ENCODE assay signal across 18 cellular contexts in the genomic region with DNA sequence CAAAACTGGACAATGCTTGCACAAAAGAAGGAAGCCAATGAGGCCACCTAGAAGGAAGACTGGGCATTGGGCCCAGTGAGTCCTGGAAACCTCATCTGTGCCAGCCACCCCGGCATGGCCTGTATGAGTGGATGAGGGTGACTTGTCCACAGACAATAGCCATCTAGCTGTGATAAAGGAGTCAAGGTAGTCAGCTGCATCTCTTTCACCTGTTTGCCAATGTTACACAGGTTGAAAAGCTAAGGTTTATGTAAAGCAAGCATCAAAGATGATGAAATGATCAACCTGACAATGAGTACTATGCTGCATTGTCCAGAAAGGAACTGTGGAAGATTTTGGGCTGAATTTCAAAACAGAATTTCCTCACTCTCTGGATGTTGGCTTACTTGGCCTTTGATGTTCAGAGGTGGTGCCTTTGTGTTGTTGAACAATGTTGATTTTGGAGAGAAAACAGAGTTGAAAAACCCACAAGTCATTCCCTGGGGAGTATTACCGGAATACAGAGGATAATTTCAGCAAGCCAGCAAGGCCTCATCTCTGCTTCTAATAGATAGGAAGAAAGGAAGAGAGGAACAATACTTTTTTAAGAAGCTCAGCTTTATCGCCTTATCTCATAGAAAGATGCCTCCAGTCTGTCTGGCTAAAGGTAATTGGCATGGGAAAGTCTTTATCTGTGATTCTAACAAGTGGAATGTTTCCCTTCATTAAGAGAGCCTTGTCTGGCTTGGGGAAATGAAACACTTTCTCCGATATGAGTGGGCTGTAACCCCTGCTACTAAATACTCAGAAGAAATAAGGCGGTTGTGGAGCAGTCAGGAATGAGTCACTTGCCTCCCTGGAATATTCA. TPM values are rescaled to one million over a fixed set of nuclear protein-coding genes. Genes with fewer than 3 reads are reported as not detected.
DNase-seq lines count a peak whose midpoint lies in the region; ATAC-seq and TF ChIP-seq lines count a peak whose summit lies in the region.
"Had no signal": no experiment of that assay in that cellular context is flagged by ENCODE, and none has a peak within 500 bp of the region (broad histone marks: within the 10 kb centered on the region; RNA-seq: fewer than 3 reads in every experiment).

No MANE protein-coding gene starts in this region.

- H3K79me2 ChIP-seq in GM23338 (replicated peaks; ENCODE audit: insufficient read depth), result no peaks in the 10 kb centered on the region

- H3K9me3 Mint-ChIP-seq in GM23338 (no peaks in the 10 kb centered on the region), WTC11 (peaks cover 11% of the 10 kb centered on the region)
- H3K9me3 Mint-ChIP-seq: activated CD4-positive, alpha-beta T cell treated with anti-CD3 and anti-CD28 coated beads, Interleukin-2, amount 10 ng/mL, durations not matched to agents 7 days and 5 days had no signal

- DNase-seq in GM23338 (ENCODE audit: low spot score), result no peak
- no peak for DNase-seq in WTC11 (ENCODE audit: low spot score)
- peak in 2 of 3 donors; percentile 16 to 40 for DNase-seq in right cardiac atrium
- peak; percentile 36 for DNase-seq in pulmonary artery endothelial cell (ENCODE audit: low read depth, low spot score)
- DNase-seq in GM10248 (ENCODE audit: extremely low spot score), result no peak
- no peak for DNase-seq in activated CD4-positive, CD25-positive, alpha-beta regulatory T cell treated with anti-CD3 and anti-CD28 coated beads, Interleukin-2, amount 50 U/mL, for 72 hours
- DNase-seq: activated CD4-positive, alpha-beta T cell treated with anti-CD3 and anti-CD28 coated beads, Interleukin-2, amount 10 ng/mL, durations not matched to agents 7 days and 5 days; effector CD8-positive, alpha-beta T cell; foreskin keratinocyte; NCI-H146; NCI-H526 treated with DMSO at 0.1 percent for 48 hours; Peyer's patch; T-helper 17 cell had no signal

- H3K4me2 ChIP-seq in GM23338, result 0 out of 2 replicates have a peak overlapping the region, but pooled peaks have one; percentile 2

- POLR2A ChIA-PET in WTC11 (lab: Charles Lee), result no interaction called here
- POLR2A ChIA-PET in GM10248 (lab: Yijun Ruan, JAX), result no interaction called here

- H3K36me3 ChIP-seq in GM23338 (ENCODE audit: insufficient read depth), result no peaks in the 10 kb centered on the region
- H3K36me3 ChIP-seq: ovary, Peyer's patch, thoracic aorta had no signal

- ATAC-seq in GM23338, result no peak
- ATAC-seq in WTC11, result no peak
- ATAC-seq in right cardiac atrium, result peak; percentile 41 to 93
- no peak for ATAC-seq in GM19397 (IDR thresholded peaks at IDR 0.05; ENCODE audit: unreplicated experiment)
- ATAC-seq: foreskin keratinocyte, GM12878, T-helper 17 cell had no signal

- H4K20me1 ChIP-seq in GM23338 (replicated peaks; ENCODE audit: insufficient read depth), result no peaks in the 10 kb centered on the region

- no peak overlapping the region for H3K4me3 ChIP-seq in GM23338
- H3K4me3 ChIP-seq in right cardiac atrium (ENCODE audit: low read length), result no peak overlapping the region
- H3K4me3 ChIP-seq: GM12878, ovary, Peyer's patch, thoracic aorta had no signal

- peak overlapping the region; percentile 15; the same call in 1 of the 2 replicates for H2AFZ ChIP-seq in GM23338

- no peaks in the 10 kb centered on the region for H3K36me3 Mint-ChIP-seq in GM23338 (ENCODE audit: low read depth)
- H3K36me3 Mint-ChIP-seq in WTC11, result no peaks in the 10 kb centered on the region; the same call in 1 of the 2 replicates

- 39% methylated on average over 5 of the region's 5 CpGs for WGBS in right cardiac atrium

- no peaks in the 10 kb centered on the region for H3K9me3 ChIP-seq in right cardiac atrium (ENCODE audit: control insufficient read depth, low read length)
- H3K9me3 ChIP-seq: ovary, Peyer's patch, thoracic aorta had no signal

- CTCF ChIA-PET in WTC11 (lab: Charles Lee), result no interaction called here
- CTCF ChIA-PET in GM10248 (lab: Yijun Ruan, JAX), result interaction anchor here (1.2 kb wide), 1 partner anchor 64 kb away, joined by 3 read pairs; no protein-coding TSS in a partner anchor

- intact Hi-C loops in right cardiac atrium (cut with DNase I), result no loop called here

- no peaks in the 10 kb centered on the region for H3F3A ChIP-seq in GM23338 (replicated peaks; ENCODE audit: low read depth)

- H3K4me1 ChIP-seq in GM23338 (ENCODE audit: insufficient read depth), result peaks cover 20% of the 10 kb centered on the region
- H3K4me1 ChIP-seq in right cardiac atrium (ENCODE audit: control insufficient read depth, insufficient read depth, low read length), result no peaks in the 10 kb centered on the region
- H3K4me1 ChIP-seq: foreskin keratinocyte, Peyer's patch had no signal

- H3K4me3 Mint-ChIP-seq in GM23338 (no peak overlapping the region), WTC11 (no peak overlapping the region)
- H3K4me3 Mint-ChIP-seq: activated CD4-positive, alpha-beta T cell treated with anti-CD3 and anti-CD28 coated beads, Interleukin-2, amount 10 ng/mL, durations not matched to agents 7 days and 5 days; T-helper 17 cell had no signal

- TF ChIP-seq CTCF in GM23338 (conservative IDR thresholded peaks at IDR 0.05; ENCODE audit: low read depth in 2 of 2) (no peak), WTC11 (IDR thresholded peaks at IDR 0.05) (no peak), GM10248 (IDR thresholded peaks at IDR 0.05; ENCODE audit: control extremely low read depth, extremely low read depth, low read depth, missing control alignments) (no peak)

- H3K27me3 Mint-ChIP-seq in GM23338 (ENCODE audit: insufficient read depth, low read depth, poor library complexity) (peaks cover 2% of the 10 kb centered on the region), WTC11 (ENCODE audit: low read depth) (peaks cover 22% of the 10 kb centered on the region)

- H3K9me2 ChIP-seq in GM23338 (ENCODE audit: insufficient read depth), result no peaks in the 10 kb centered on the region

- H3K4me1 Mint-ChIP-seq in GM23338, result peaks cover 25% of the 10 kb centered on the region
- peaks cover 25% of the 10 kb centered on the region for H3K4me1 Mint-ChIP-seq in WTC11
- H3K4me1 Mint-ChIP-seq: activated CD4-positive, alpha-beta T cell treated with anti-CD3 and anti-CD28 coated beads, Interleukin-2, amount 10 ng/mL, durations not matched to agents 7 days and 5 days; T-helper 17 cell had no signal

- H3K27me3 ChIP-seq in GM23338 (ENCODE audit: insufficient read depth), result no peaks in the 10 kb centered on the region
- no peaks in the 10 kb centered on the region for H3K27me3 ChIP-seq in right cardiac atrium (ENCODE audit: control insufficient read depth, insufficient read depth)
- H3K27me3 ChIP-seq: foreskin keratinocyte, ovary, Peyer's patch had no signal

- H3K27ac ChIP-seq in GM23338 (ENCODE audit: low read depth) (no peak overlapping the region), right cardiac atrium (ENCODE audit: low read length) (no peak overlapping the region)
- H3K27ac ChIP-seq: foreskin keratinocyte, ovary, Peyer's patch, thoracic aorta had no signal

- no peak overlapping the region for H3K27ac Mint-ChIP-seq in GM23338
- H3K27ac Mint-ChIP-seq in WTC11, result no peak overlapping the region
- H3K27ac Mint-ChIP-seq: activated CD4-positive, alpha-beta T cell treated with anti-CD3 and anti-CD28 coated beads, Interleukin-2, amount 10 ng/mL, durations not matched to agents 7 days and 5 days; T-helper 17 cell had no signal

TF ChIP-seq in GM23338, 12 proteins besides CTCF, POLR2A, EP300 and RAD21 (continues in another document):
- TF ChIP-seq EZH2 (IDR thresholded peaks at IDR 0.05; ENCODE audit: low read depth, unreplicated experiment), result no peak
- no peak for TF ChIP-seq EZH2phosphoT487 (IDR thresholded peaks at IDR 0.05; ENCODE audit: unreplicated experiment)
- TF ChIP-seq ZNF114 (CRISPR knock-in tag; IDR thresholded peaks at IDR 0.05), result no peak
- TF ChIP-seq JUNB (IDR thresholded peaks at IDR 0.05; ENCODE audit: unreplicated experiment), result no peak
- TF ChIP-seq ZNF331 (CRISPR knock-in tag; IDR thresholded peaks at IDR 0.05; ENCODE audit: low read depth), result no peak

TF ChIP-seq in WTC11, 78 proteins besides CTCF, POLR2A, EP300 and RAD21:
- TF ChIP-seq ZNF219 (CRISPR knock-in tag; IDR thresholded peaks at IDR 0.05; ENCODE audit: borderline replicate concordance), result no peak
- no peak for TF ChIP-seq ERG (CRISPR knock-in tag; IDR thresholded peaks at IDR 0.05)
- peak; percentile 89 for TF ChIP-seq GABPB1 (CRISPR knock-in tag; IDR thresholded peaks at IDR 0.05)
- no peak for TF ChIP-seq ZNF423 (CRISPR knock-in tag; IDR thresholded peaks at IDR 0.05)

RNA-seq across cellular contexts. Expression of gene SELE, which starts 11.4 kb away (rescaled TPM):
- total RNA-seq in GM23338 (2014; rRNA removed; shearing (Covaris generic)), result not detected in 2 replicates
- polyA plus RNA-seq in GM23338 (2016; fragmentation: Nextera tagmentation; extraction: Ambion mirVana) (not detected in 2 replicates), right cardiac atrium (2.8 TPM)
- total RNA-seq in WTC11 (2021) (0.05 TPM in 1 of 3 replicates, not detected in the others), right cardiac atrium (1 to 10 TPM in 1 of 4 donors, under 1 TPM in 3; 0.31 to 3.2 (median 0.55) TPM), pulmonary artery endothelial cell (2.1 and 2.8 TPM in 2 replicates)
- total RNA-seq: activated CD4-positive, alpha-beta T cell treated with anti-CD3 and anti-CD28 coated beads, Interleukin-2, amount 10 ng/mL, durations not matched to agents 7 days and 5 days; foreskin keratinocyte; GM12878; T-helper 17 cell had no signal
- polyA plus RNA-seq: BJ, foreskin keratinocyte, GM12878 had no signal

RNA-seq across cellular contexts. Expression of gene SELL, which starts 33.8 kb away (rescaled TPM):
- not detected in 2 replicates for total RNA-seq in GM23338 (2014; rRNA removed; shearing (Covaris generic))
- polyA plus RNA-seq in GM23338 (2016; fragmentation: Nextera tagmentation; extraction: Ambion mirVana), result not detected in 2 replicates
- total RNA-seq in WTC11 (2021), result 0.26 to 0.85 TPM (median 0.41 TPM) in 3 replicates
- 1 to 10 TPM; 1.1 to 3.8 (median 1.2) TPM for total RNA-seq in right cardiac atrium
- 0.61 TPM for polyA plus RNA-seq in right cardiac atrium
- total RNA-seq in pulmonary artery endothelial cell, result 1.5 and 2.3 TPM in 2 replicates
- total RNA-seq: foreskin keratinocyte had no signal
- polyA plus RNA-seq: foreskin keratinocyte had no signal

RNA-seq across cellular contexts. Expression of gene METTL18, which starts 49.5 kb away (rescaled TPM):
- total RNA-seq in GM23338 (2014; rRNA removed; shearing (Covaris generic)), result 9.9 and 13.6 TPM in 2 replicates
- polyA plus RNA-seq in GM23338 (2016; fragmentation: Nextera tagmentation; extraction: Ambion mirVana), result 13.6 and 14.2 TPM in 2 replicates
- 6.9 to 10.1 TPM (median 7.7 TPM) in 3 replicates for total RNA-seq in WTC11 (2021)
- 1 to 10 TPM; 5.7 to 7.1 (median 6.4) TPM for total RNA-seq in right cardiac atrium
- 6.0 TPM for polyA plus RNA-seq in right cardiac atrium
- 8.2 and 8.6 TPM in 2 replicates for total RNA-seq in pulmonary artery endothelial cell

Comparison
In these comparisons a context has a peak if more than half of its experiments do, and no peak if none do; other contexts are left out.
1. ATAC-seq: peak in right cardiac atrium (2 of 2); none in GM23338 (single experiment), WTC11 (single experiment) and GM19397 (single experiment).
2. DNase-seq: peak in right cardiac atrium (2 of 3) and pulmonary artery endothelial cell (single experiment); none in GM23338 (single experiment), WTC11 (single experiment), GM10248 (single experiment) and activated CD4-positive, CD25-positive, alpha-beta regulatory T cell treated with anti-CD3 and anti-CD28 coated beads, Interleukin-2, amount 50 U/mL, for 72 hours (single experiment).